16 cellular contexts compared by ENCODE assay signal in genomic region chr19:41362143-41362847, GRCh38. TPM values are rescaled to one million over a fixed set of nuclear protein-coding genes. Genes with fewer than 3 reads are reported as not detected.
DNase-seq lines count a peak whose midpoint lies in the region; ATAC-seq, FAIRE-seq and TF ChIP-seq lines count a peak whose summit lies in the region.
"Had no signal": no experiment of that assay in that cellular context is flagged by ENCODE, and none has a peak within 500 bp of the region (broad histone marks: within the 10 kb centered on the region; RNA-seq: fewer than 3 reads in every experiment).

No MANE protein-coding gene starts in this region.

- H3K27ac Mint-ChIP-seq in Calu3 (ENCODE audit: unreplicated experiment) (peak overlapping the region; percentile 98), nephron (peak overlapping the region in 1 of 3 experiments; percentile 41)
- H3K27ac Mint-ChIP-seq in dendritic cell treated with granulocyte-macrophage colony-stimulating factor and Interleukin-4, amounts not matched to agents 40 ng/mL and 50 ng/mL, for 4 days = peak overlapping the region; percentile 100

- intact Hi-C loops in Calu3 (cut with micrococcal nuclease; ENCODE audit: unreplicated experiment) (no loop called here), ovary (cut with DNase I) (no loop called here)
- intact Hi-C loops in dendritic cell treated with granulocyte-macrophage colony-stimulating factor and Interleukin-4, amounts not matched to agents 40 ng/mL and 50 ng/mL, for 4 days (cut with micrococcal nuclease) = no loop called here

- H3K9me3 Mint-ChIP-seq in Calu3 (ENCODE audit: low read depth, unreplicated experiment) (no peaks in the 10 kb centered on the region), nephron (no peaks in the 10 kb centered on the region)
- H3K9me3 Mint-ChIP-seq in dendritic cell treated with granulocyte-macrophage colony-stimulating factor and Interleukin-4, amounts not matched to agents 40 ng/mL and 50 ng/mL, for 4 days = no peaks in the 10 kb centered on the region

- DNase-seq in Calu3 (peak; percentile 28), M059J (ENCODE audit: low read depth) (peak; percentile 20), ovary (no peak), frontal cortex (ENCODE audit: low spot score in 2 of 2) (no peak)
- no peak for DNase-seq in effector CD8-positive, alpha-beta T cell (lab: John Stamatoyannopoulos, UW)
- DNase-seq: activated CD4-positive, alpha-beta T cell treated with anti-CD3 and anti-CD28 coated beads, Interleukin-2, amount 50 U/mL, for 48 hours; DMS79; stimulated activated CD4-positive, alpha-beta T cell treated with anti-CD3 and anti-CD28 coated beads, Interleukin-1b, Interleukin-23, amount 100 ng/mL, for 48 hours; stimulated activated naive CD4-positive, alpha-beta T cell had no signal

- H3K4me1 ChIP-seq in ovary (ENCODE audit: insufficient read depth) = peaks cover 8% of the 10 kb centered on the region
- H3K4me1 ChIP-seq: parathyroid adenoma had no signal

- FAIRE-seq in frontal cortex (lab: Jason Lieb, UNC) = no peak

- H3K4me3 ChIP-seq in ovary = no peak overlapping the region
- H3K4me3 ChIP-seq: SJSA1 had no signal

- CTCF ChIA-PET in Calu3 (lab: Charles Lee) = interaction anchor here (1.4 kb wide), 1 partner anchor 10 kb away, joined by 5 read pairs; no protein-coding TSS in a partner anchor

- no peaks in the 10 kb centered on the region for H3K27me3 ChIP-seq in ovary
- H3K27me3 ChIP-seq: ascending aorta, esophagus muscularis mucosa, SJSA1 had no signal

- H3K4me1 Mint-ChIP-seq in Calu3 (ENCODE audit: low read depth, unreplicated experiment) (peaks cover 24% of the 10 kb centered on the region), nephron (peaks cover 9% of the 10 kb centered on the region)
- H3K4me1 Mint-ChIP-seq in dendritic cell treated with granulocyte-macrophage colony-stimulating factor and Interleukin-4, amounts not matched to agents 40 ng/mL and 50 ng/mL, for 4 days (ENCODE audit: low read depth) = peaks cover 50% of the 10 kb centered on the region

- no peaks in the 10 kb centered on the region for H3K36me3 ChIP-seq in ovary
- H3K36me3 ChIP-seq: ascending aorta, esophagus muscularis mucosa, SJSA1 had no signal

- no TSS peak for BruUV-seq in Calu3 (replicated peaks; lab: Mats Ljungman, UMichigan)

- no peak for TF ChIP-seq POLR2A in ovary (IDR thresholded peaks at IDR 0.05)

- TF ChIP-seq EP300 in ovary (IDR thresholded peaks at IDR 0.05) = no peak

- H3K36me3 Mint-ChIP-seq in Calu3 (ENCODE audit: insufficient read depth, unreplicated experiment) = peaks cover 24% of the 10 kb centered on the region
- peaks cover 7% of the 10 kb centered on the region for H3K36me3 Mint-ChIP-seq in dendritic cell treated with granulocyte-macrophage colony-stimulating factor and Interleukin-4, amounts not matched to agents 40 ng/mL and 50 ng/mL, for 4 days (ENCODE audit: low read depth)
- no peaks in the 10 kb centered on the region for H3K36me3 Mint-ChIP-seq in nephron (ENCODE audit: low read depth)

- H3K27me3 Mint-ChIP-seq in Calu3 (ENCODE audit: unreplicated experiment) = no peaks in the 10 kb centered on the region
- H3K27me3 Mint-ChIP-seq in dendritic cell treated with granulocyte-macrophage colony-stimulating factor and Interleukin-4, amounts not matched to agents 40 ng/mL and 50 ng/mL, for 4 days = no peaks in the 10 kb centered on the region
- no peaks in the 10 kb centered on the region for H3K27me3 Mint-ChIP-seq in nephron (ENCODE audit: low read depth)

- no peak overlapping the region for H3K27ac ChIP-seq in ovary
- H3K27ac ChIP-seq: parathyroid adenoma, SJSA1 had no signal

- H3K4me3 Mint-ChIP-seq in Calu3 (ENCODE audit: low read depth, unreplicated experiment) (peak overlapping the region; percentile 95), nephron (peak overlapping the region; percentile 40 to 98 (median 94))
- H3K4me3 Mint-ChIP-seq in dendritic cell treated with granulocyte-macrophage colony-stimulating factor and Interleukin-4, amounts not matched to agents 40 ng/mL and 50 ng/mL, for 4 days = peak overlapping the region; percentile 88

- 88 to 89% (median 89%) methylated on average over 10 of the region's 10 CpGs for WGBS in ovary, 3 donors

- TF ChIP-seq CTCF in Calu3 (IDR thresholded peaks at IDR 0.05; ENCODE audit: unreplicated experiment) (no peak), nephron (IDR thresholded peaks at IDR 0.05; ENCODE audit: unreplicated experiment in 3 of 3) (no peak), ovary (IDR thresholded peaks at IDR 0.05) (no peak)

- no peak for ATAC-seq in GM18861 (IDR thresholded peaks at IDR 0.05; ENCODE audit: unreplicated experiment)

- H3K9me3 ChIP-seq in ovary = no peaks in the 10 kb centered on the region
- H3K9me3 ChIP-seq: ascending aorta, esophagus muscularis mucosa, SJSA1 had no signal

RNA-seq across cellular contexts. Expression of gene B9D2, which starts 1.7 kb away (rescaled TPM):
- total RNA-seq in Calu3 (2022) = 6.4 and 8.5 TPM in 2 replicates
- 8.2 and 9.9 TPM in 2 replicates for total RNA-seq in M059J (2014; rRNA removed; shearing (Covaris generic))
- 1 to 10 TPM; 2.6 to 6.5 (median 4.7) TPM for total RNA-seq in ovary
- 1 to 10 TPM in 1 of 2 donors, under 1 TPM in 1; 0.83 to 7.2 TPM for polyA plus RNA-seq in ovary
- total RNA-seq in frontal cortex = 5.3 TPM

RNA-seq across cellular contexts. Expression of gene TGFB1, which starts 8.6 kb away (rescaled TPM):
- total RNA-seq in Calu3 (2022) = 39.2 and 42.0 TPM in 2 replicates
- 10.1 and 22.9 TPM in 2 replicates for total RNA-seq in M059J (2014; rRNA removed; shearing (Covaris generic))
- 10 to 100 TPM in 6 of 7 donors, 1 to 10 TPM in 1; 9.1 to 31.8 (median 22.1) TPM for total RNA-seq in ovary
- polyA plus RNA-seq in ovary = 10 to 100 TPM; 14.2 to 18.1 TPM
- 0.41 TPM for total RNA-seq in frontal cortex

RNA-seq across cellular contexts. Expression of gene TMEM91, which starts 14.0 kb away (rescaled TPM):
- 3.9 and 5.0 TPM in 2 replicates for total RNA-seq in Calu3 (2022)
- total RNA-seq in M059J (2014; rRNA removed; shearing (Covaris generic)) = 0.17 and 2.4 TPM in 2 replicates
- 10 to 100 TPM in 3 of 7 donors, 1 to 10 TPM in 4; 6.5 to 22.3 (median 9.9) TPM for total RNA-seq in ovary
- 10 to 100 TPM in 1 of 2 donors, 1 to 10 TPM in 1; 6.2 to 16.1 TPM for polyA plus RNA-seq in ovary
- 6.5 TPM for total RNA-seq in frontal cortex

RNA-seq across cellular contexts. Expression of gene EXOSC5, which starts 34.9 kb away (rescaled TPM):
- total RNA-seq in Calu3 (2022) (44.7 and 49.5 TPM in 2 replicates), ovary (10 to 100 TPM in 4 of 7 donors, 1 to 10 TPM in 3; 6.6 to 25.0 (median 13.8) TPM), frontal cortex (14.7 TPM)
- total RNA-seq in M059J (2014; rRNA removed; shearing (Covaris generic)) = 25.2 and 28.5 TPM in 2 replicates
- 10 to 100 TPM in 1 of 2 donors, 1 to 10 TPM in 1; 1.5 to 24.6 TPM for polyA plus RNA-seq in ovary

RNA-seq across cellular contexts. Expression of gene BCKDHA, which starts 35.3 kb away (rescaled TPM):
- total RNA-seq in Calu3 (2022) (19.8 and 25.2 TPM in 2 replicates), ovary (10 to 100 TPM; 14.3 to 31.6 (median 19.0) TPM), frontal cortex (28.1 TPM)
- 15.9 and 18.3 TPM in 2 replicates for total RNA-seq in M059J (2014; rRNA removed; shearing (Covaris generic))
- 10 to 100 TPM in 1 of 2 donors, 1 to 10 TPM in 1; 3.8 to 43.8 TPM for polyA plus RNA-seq in ovary

Comparison
In these comparisons a context has a peak if more than half of its experiments do, and no peak if none do; other contexts are left out.
1. DNase-seq: peak in Calu3 (single experiment) and M059J (single experiment); none in ovary (0 of 5), effector CD8-positive, alpha-beta T cell (single experiment) and frontal cortex (0 of 2).
2. Peak in every context shown above with its lines, with median percentiles within 50 percentile points of each other: H3K4me3 Mint-ChIP-seq.